ENCODE assay signal across 1 cellular context in genomic region chr5:175598774-175599173, GRCh38.
TF ChIP-seq lines count a peak whose summit lies in the region.

No MANE protein-coding gene starts in this region.

TF ChIP-seq in WTC11, 78 proteins besides CTCF, POLR2A, EP300 and RAD21 (continued from another document):
- TF ChIP-seq ZNF512 (CRISPR knock-in tag; IDR thresholded peaks at IDR 0.05; ENCODE audit: borderline replicate concordance) (no peak), TEAD4 (CRISPR knock-in tag; IDR thresholded peaks at IDR 0.05) (no peak)
